Comparison of ENCODE assay signal across 15 cellular contexts in the genomic region with DNA sequence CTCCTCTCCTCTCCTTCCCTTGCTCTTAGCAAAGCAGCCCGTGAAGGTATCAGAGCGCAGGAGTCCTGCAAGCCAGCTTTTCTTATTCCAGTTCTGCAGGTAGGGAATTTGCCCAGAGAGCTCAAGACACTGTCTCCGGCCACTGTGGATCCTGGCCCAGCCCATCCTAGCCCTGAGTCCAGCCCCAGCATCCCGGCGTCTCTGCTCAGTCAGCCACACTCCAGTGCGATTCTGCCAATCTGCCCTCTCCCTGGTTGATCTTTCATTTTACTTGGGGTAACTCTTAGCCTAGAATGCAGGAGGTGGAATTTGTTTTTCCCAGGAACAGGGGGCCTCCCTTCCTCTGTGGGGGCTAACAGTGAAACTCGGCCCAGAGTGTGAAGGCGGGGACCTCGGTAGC.
DNase-seq lines count a peak whose midpoint lies in the region; ATAC-seq, FAIRE-seq and TF ChIP-seq lines count a peak whose summit lies in the region.
"Had no signal": no experiment of that assay in that cellular context is flagged by ENCODE, and none has a peak within 500 bp of the region (broad histone marks: within the 10 kb centered on the region; RNA-seq: fewer than 3 reads in every experiment).

No MANE protein-coding gene starts in this region.

- H3K9me2 ChIP-seq in GM23248 (ENCODE audit: insufficient read depth): no peaks in the 10 kb centered on the region
- no peaks in the 10 kb centered on the region for H3K9me2 ChIP-seq in Karpas-422 (replicated peaks; ENCODE audit: insufficient read depth, low read length)

- 36 to 42% methylated on average over 9 of the region's 9 CpGs for WGBS in GM23248 (ENCODE audit: low coverage in 1 of 2, low lambda C conversion rate in 2 of 2, missing lambda C conversion rate in 2 of 2), 2 experiments
- WGBS in mesenchymal stem cell: 75% methylated on average over 9 of the region's 9 CpGs

- no peak overlapping the region for H3K14ac ChIP-seq in mesenchymal stem cell (ENCODE audit: low read length in 2 of 2)

- H3K4me1 ChIP-seq in GM23248 (ENCODE audit: insufficient read depth): peaks cover 16% of the 10 kb centered on the region
- H3K4me1 ChIP-seq in astrocyte (ENCODE audit: insufficient read depth, low read length): peaks cover 6% of the 10 kb centered on the region
- H3K4me1 ChIP-seq in mesenchymal stem cell (ENCODE audit: control insufficient read depth, insufficient read depth, low read depth, low read length): peaks cover 13% of the 10 kb centered on the region
- peaks cover 3 to 29% (median 25%) of the 10 kb centered on the region in 5 donors for H3K4me1 ChIP-seq in subcutaneous abdominal adipose tissue (ENCODE audit: control insufficient read depth in 5 of 5, insufficient read depth in 5 of 5, low read length in 5 of 5)
- no peaks in the 10 kb centered on the region for H3K4me1 ChIP-seq in Karpas-422 (ENCODE audit: low read length)

- H3K4ac ChIP-seq in mesenchymal stem cell (ENCODE audit: low read depth in 1 of 2, low read length in 2 of 2): no peak overlapping the region

- H3K4me1 Mint-ChIP-seq in astrocyte (ENCODE audit: low read depth, unreplicated experiment): peaks cover 6% of the 10 kb centered on the region
- H3K4me1 Mint-ChIP-seq: CD4-positive, CD25-positive, alpha-beta regulatory T cell; natural killer cell had no signal

- no peak overlapping the region for H3K27ac Mint-ChIP-seq in astrocyte (ENCODE audit: unreplicated experiment)
- H3K27ac Mint-ChIP-seq: activated T-cell treated with anti-CD3 and anti-CD28 coated beads, Interleukin-2, amount 50 U/mL, for 72 hours; CD4-positive, CD25-positive, alpha-beta regulatory T cell; natural killer cell had no signal

- H2AK5ac ChIP-seq in mesenchymal stem cell (ENCODE audit: low read length, severe bottlenecking): no peak overlapping the region

- 0 out of 2 replicates have a peak, but pooled peaks cover 6% of the 10 kb centered on the region for H3K79me2 ChIP-seq in GM23248 (ENCODE audit: insufficient read depth)
- H3K79me2 ChIP-seq in astrocyte (ENCODE audit: insufficient read depth, low read length): no peaks in the 10 kb centered on the region
- no peaks in the 10 kb centered on the region for H3K79me2 ChIP-seq in Karpas-422 (ENCODE audit: low read length)

- no peak for TF ChIP-seq CTCF in astrocyte (IDR thresholded peaks at IDR 0.05; ENCODE audit: insufficient read depth, low read depth, low read length)

- H2BK15ac ChIP-seq in mesenchymal stem cell (ENCODE audit: low read depth, poor library complexity, severe bottlenecking): no peak overlapping the region

- peaks cover 1% of the 10 kb centered on the region for H3K79me1 ChIP-seq in mesenchymal stem cell (replicated peaks; ENCODE audit: low read length, poor library complexity, severe bottlenecking)

- no peak overlapping the region for H4K8ac ChIP-seq in mesenchymal stem cell (ENCODE audit: low read length)

- H3F3A ChIP-seq in GM23248 (ENCODE audit: insufficient read depth): no peaks in the 10 kb centered on the region

- no peaks in the 10 kb centered on the region for H3K27me3 ChIP-seq in GM23248 (replicated peaks; ENCODE audit: insufficient read depth)
- H3K27me3 ChIP-seq in astrocyte (ENCODE audit: insufficient read depth, low read length): no peaks in the 10 kb centered on the region
- peaks cover 0 to 7% of the 10 kb centered on the region in 2 experiments for H3K27me3 ChIP-seq in mesenchymal stem cell (ENCODE audit: control insufficient read depth in 1 of 2, insufficient read depth in 1 of 2, low read length in 2 of 2)
- no peaks in the 10 kb centered on the region for H3K27me3 ChIP-seq in subcutaneous abdominal adipose tissue (ENCODE audit: control insufficient read depth in 5 of 5, insufficient read depth in 4 of 5, low read length in 5 of 5)
- no peaks in the 10 kb centered on the region for H3K27me3 ChIP-seq in Karpas-422 (ENCODE audit: low read length)

- H3K27ac ChIP-seq in GM23248: peak overlapping the region; percentile 17; the same call in 1 of the 2 replicates
- no peak overlapping the region for H3K27ac ChIP-seq in astrocyte (ENCODE audit: low read depth, low read length)
- no peak overlapping the region for H3K27ac ChIP-seq in mesenchymal stem cell (ENCODE audit: low read length, poor library complexity, severe bottlenecking)
- peak overlapping the region; percentile 54 for H3K27ac ChIP-seq in subcutaneous abdominal adipose tissue (ENCODE audit: low read depth, low read length)
- no peak overlapping the region for H3K27ac ChIP-seq in Karpas-422 (ENCODE audit: low read length)

- H4K20me1 ChIP-seq in GM23248 (ENCODE audit: insufficient read depth): no peaks in the 10 kb centered on the region
- H4K20me1 ChIP-seq in astrocyte (ENCODE audit: insufficient read depth, low read length): peaks cover 55% of the 10 kb centered on the region
- H4K20me1 ChIP-seq in Karpas-422 (ENCODE audit: insufficient read depth, low read depth, low read length): no peaks in the 10 kb centered on the region

- H2AFZ ChIP-seq in GM23248 (0 out of 2 replicates have a peak overlapping the region, but pooled peaks have one; percentile 54), astrocyte (ENCODE audit: low read depth, low read length) (no peak overlapping the region), mesenchymal stem cell (ENCODE audit: low read depth, low read length) (no peak overlapping the region), Karpas-422 (ENCODE audit: low read length) (no peak overlapping the region)

- peak overlapping the region; percentile 28 for H3K4me2 ChIP-seq in GM23248 (ENCODE audit: unreplicated experiment)
- H3K4me2 ChIP-seq in astrocyte (ENCODE audit: low read length): no peak overlapping the region
- no peak overlapping the region for H3K4me2 ChIP-seq in mesenchymal stem cell (ENCODE audit: low read length, poor library complexity, severe bottlenecking)
- no peak overlapping the region for H3K4me2 ChIP-seq in Karpas-422 (ENCODE audit: low read depth, low read length, poor library complexity, severe bottlenecking)

- no peak overlapping the region for H2BK120ac ChIP-seq in mesenchymal stem cell (ENCODE audit: low read depth, low read length)

- H3K23ac ChIP-seq in mesenchymal stem cell (ENCODE audit: low read length in 2 of 2): no peak overlapping the region

- H2BK12ac ChIP-seq in mesenchymal stem cell (ENCODE audit: low read length in 2 of 2): no peak overlapping the region

- H3K18ac ChIP-seq in mesenchymal stem cell (ENCODE audit: low read depth in 1 of 2, low read length in 2 of 2): no peak overlapping the region

- H3K9me3 Mint-ChIP-seq in astrocyte (ENCODE audit: unreplicated experiment): peaks cover 2% of the 10 kb centered on the region
- H3K9me3 Mint-ChIP-seq: activated T-cell treated with anti-CD3 and anti-CD28 coated beads, Interleukin-2, amount 50 U/mL, for 72 hours; CD4-positive, CD25-positive, alpha-beta regulatory T cell; natural killer cell had no signal

- no peaks in the 10 kb centered on the region for H3K36me3 Mint-ChIP-seq in astrocyte (ENCODE audit: low read depth, unreplicated experiment)
- H3K36me3 Mint-ChIP-seq: CD4-positive, CD25-positive, alpha-beta regulatory T cell; natural killer cell had no signal

- H3K9ac ChIP-seq in GM23248 (peak overlapping the region; percentile 64), astrocyte (ENCODE audit: low read length) (no peak overlapping the region), mesenchymal stem cell (ENCODE audit: low read length) (peak overlapping the region; percentile 69), subcutaneous abdominal adipose tissue (ENCODE audit: low read length in 5 of 5) (peak overlapping the region in 3 of 5 donors; percentile 37 to 54 (median 48)), Karpas-422 (ENCODE audit: low read length) (no peak overlapping the region)

- H3K4me3 ChIP-seq in GM23248 (no peak overlapping the region), astrocyte (ENCODE audit: insufficient read depth, low read depth, low read length) (no peak overlapping the region), mesenchymal stem cell (ENCODE audit: insufficient read depth in 1 of 2, low read depth in 1 of 2, low read length in 2 of 2) (peak overlapping the region in 1 of 2 experiments; percentile 40), subcutaneous abdominal adipose tissue (ENCODE audit: low read depth in 1 of 5, low read length in 5 of 5) (no peak overlapping the region), Karpas-422 (ENCODE audit: low read length) (no peak overlapping the region)

- H3K36me3 ChIP-seq in GM23248 (ENCODE audit: low read depth) (no peaks in the 10 kb centered on the region), astrocyte (ENCODE audit: insufficient read depth, low read length) (no peaks in the 10 kb centered on the region), mesenchymal stem cell (ENCODE audit: control insufficient read depth in 1 of 2, insufficient read depth in 2 of 2, low read depth in 1 of 2, low read length in 2 of 2) (peaks cover 0 to 22% of the 10 kb centered on the region in 2 experiments), subcutaneous abdominal adipose tissue (ENCODE audit: control insufficient read depth in 5 of 5, insufficient read depth in 5 of 5, low read length in 5 of 5) (peaks cover 0 to 11% (median 3%) of the 10 kb centered on the region in 5 donors), Karpas-422 (ENCODE audit: insufficient read depth, low read length) (no peaks in the 10 kb centered on the region)

- H4K91ac ChIP-seq in mesenchymal stem cell (ENCODE audit: low read length): no peak overlapping the region

- in situ Hi-C loops in GM23248 (cut with MboI): no loop called here

- H3K4me3 Mint-ChIP-seq in astrocyte (ENCODE audit: unreplicated experiment): peak overlapping the region; percentile 23
- H3K4me3 Mint-ChIP-seq: activated T-cell treated with anti-CD3 and anti-CD28 coated beads, Interleukin-2, amount 50 U/mL, for 72 hours; CD4-positive, CD25-positive, alpha-beta regulatory T cell; natural killer cell had no signal

- H3K9me3 ChIP-seq in GM23248 (ENCODE audit: low read depth) (no peaks in the 10 kb centered on the region), astrocyte (ENCODE audit: insufficient read depth, low read depth, low read length) (no peaks in the 10 kb centered on the region), mesenchymal stem cell (ENCODE audit: control insufficient read depth, low read length) (no peaks in the 10 kb centered on the region), subcutaneous abdominal adipose tissue (ENCODE audit: control insufficient read depth in 5 of 5, low read length in 5 of 5) (no peaks in the 10 kb centered on the region), Karpas-422 (ENCODE audit: low read length) (no peaks in the 10 kb centered on the region)

- DNase-seq in GM23248 (peak; percentile 50), astrocyte (ENCODE audit: low read depth) (no peak), mesenchymal stem cell (no peak), cerebellar cortex (ENCODE audit: low spot score) (no peak), Karpas-422 (no peak)
- DNase-seq: activated CD4-positive, CD25-positive, alpha-beta regulatory T cell treated with anti-CD3 and anti-CD28 coated beads, Interleukin-2, amount 50 U/mL, for 72 hours; activated T-cell treated with anti-CD3 and anti-CD28 coated beads, Interleukin-2, amount 50 U/mL, for 72 hours; CD4-positive, CD25-positive, alpha-beta regulatory T cell; GOT3; natural killer cell; NCI-H1105 had no signal

- peaks cover 47% of the 10 kb centered on the region for H3K27me3 Mint-ChIP-seq in astrocyte (ENCODE audit: low read depth, unreplicated experiment)

- ATAC-seq in HG03378 (IDR thresholded peaks at IDR 0.05; ENCODE audit: unreplicated experiment): no peak
- no peak for ATAC-seq in GM19395 (IDR thresholded peaks at IDR 0.05; ENCODE audit: unreplicated experiment)
- ATAC-seq: activated T-cell treated with anti-CD3 and anti-CD28 coated beads, Interleukin-2, amount 50 U/mL, for 72 hours; natural killer cell; SK-N-SH treated with all-trans-retinoic acid at 6 μM for 48 hours had no signal

- FAIRE-seq in astrocyte (lab: Jason Lieb, UNC): no peak

- no peak overlapping the region for H2BK5ac ChIP-seq in mesenchymal stem cell (ENCODE audit: low read depth, low read length, poor library complexity, severe bottlenecking)

Comparison
In these comparisons a context has a peak if more than half of its experiments do, and no peak if none do; other contexts are left out.
1. H3K27ac ChIP-seq: peak in GM23248 (single experiment) and subcutaneous abdominal adipose tissue (single experiment); none in astrocyte (single experiment), mesenchymal stem cell (single experiment) and Karpas-422 (single experiment).
2. H3K9ac ChIP-seq: peak in GM23248 (single experiment), mesenchymal stem cell (single experiment) and subcutaneous abdominal adipose tissue (3 of 5); none in astrocyte (single experiment) and Karpas-422 (single experiment).